In the genomic region with DNA sequence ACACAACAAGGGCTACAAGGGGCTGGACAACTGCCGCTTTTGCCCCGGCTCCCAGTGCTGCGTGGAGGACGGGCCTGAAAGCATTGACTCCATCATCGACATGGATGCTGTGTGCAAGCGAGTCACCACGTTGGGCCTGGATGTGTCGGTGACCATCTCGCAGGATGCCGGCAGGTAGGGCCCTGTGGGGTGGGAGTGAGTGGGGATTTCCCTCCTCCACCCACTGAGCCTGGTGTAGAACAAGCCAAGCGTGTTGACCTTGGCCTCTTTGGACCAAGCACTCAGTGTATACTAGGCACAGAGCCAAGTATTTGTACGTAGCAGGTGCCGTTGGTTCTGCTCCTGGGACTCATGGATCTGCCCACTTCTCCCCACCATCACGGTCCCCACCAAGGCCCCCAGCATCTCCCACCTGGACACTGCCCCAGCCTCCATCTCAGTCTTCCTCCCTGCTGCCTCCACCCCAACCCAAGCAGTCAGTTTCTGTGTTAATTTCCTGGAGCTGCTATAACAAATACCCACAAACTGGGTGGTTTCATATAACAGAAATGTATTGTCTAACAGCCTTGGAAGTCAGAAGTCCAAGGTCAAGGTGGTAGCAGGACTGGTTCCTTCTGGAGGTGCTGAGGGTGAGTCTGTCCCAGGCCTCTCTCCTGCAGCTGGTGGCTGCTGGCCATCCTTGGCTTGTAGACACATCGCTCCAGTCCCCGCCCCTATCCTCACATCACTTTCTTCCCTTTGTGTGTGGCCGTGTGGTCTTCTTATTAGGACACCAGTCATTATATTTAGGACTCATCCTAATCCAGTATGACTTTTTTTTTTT, we compare ENCODE assay signal across 1 cellular context.
TF ChIP-seq lines count a peak whose summit lies in the region.

No MANE protein-coding gene starts in this region.

TF ChIP-seq in H1, 55 proteins besides CTCF, POLR2A, EP300 and RAD21:
- TF ChIP-seq CEBPB (IDR thresholded peaks at IDR 0.05; ENCODE audit: low read depth, low read length): no peak
- TF ChIP-seq TAF1 (IDR thresholded peaks at IDR 0.05; ENCODE audit: low read depth, low read length): no peak
